Comparison of ENCODE assay signal across 23 cellular contexts in the genomic region with DNA sequence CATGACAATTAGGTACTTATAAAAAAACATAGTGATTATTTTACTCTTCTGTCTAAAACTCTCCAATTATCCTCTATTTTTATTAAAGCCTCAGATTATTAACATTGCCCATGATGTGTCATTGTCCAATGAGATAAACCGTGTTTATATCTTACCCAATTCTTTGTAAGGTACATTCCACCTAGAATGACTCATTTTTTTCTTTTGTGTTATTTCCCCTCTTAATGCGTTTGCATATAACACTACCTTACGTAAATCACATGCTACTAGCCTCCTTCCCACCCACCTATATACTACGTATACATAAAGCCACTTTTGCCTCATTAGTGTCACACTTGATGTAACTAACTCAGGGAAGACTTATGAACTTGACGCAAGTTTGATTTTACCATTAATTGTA.
"Had no signal": no experiment of that assay in that cellular context is flagged by ENCODE, and none has a peak within 500 bp of the region (broad histone marks: within the 10 kb centered on the region; RNA-seq: fewer than 3 reads in every experiment).

No MANE protein-coding gene starts in this region.

- FAIRE-seq: endometrium, frontal cortex, kidney had no signal

- H3K27me3 ChIP-seq: colonic mucosa, esophagus muscularis mucosa, foreskin keratinocyte, gastroesophageal sphincter, heart left ventricle, hepatocyte, left lung had no signal

- DNase-seq: colonic mucosa; cortex of kidney; effector CD8-positive, alpha-beta T cell; effector memory CD8-positive, alpha-beta T cell; endodermal cell; foreskin keratinocyte; heart left ventricle; hypothalamus; immature natural killer cell; islet precursor cell; kidney; kidney glomerular epithelial cell; left ventricle myocardium superior; lower lobe of right lung; mesendoderm; midbrain; naive thymus-derived CD4-positive, alpha-beta T cell had no signal

- H3K36me3 ChIP-seq: colonic mucosa, esophagus muscularis mucosa, gastroesophageal sphincter, heart left ventricle, left lung, lower lobe of right lung had no signal

- H3K4me3 ChIP-seq: colonic mucosa, esophagus muscularis mucosa, gastroesophageal sphincter, heart left ventricle, hepatocyte, left lung, lower lobe of right lung had no signal

- H3K27ac ChIP-seq: colonic mucosa, esophagus muscularis mucosa, foreskin keratinocyte, gastroesophageal sphincter, heart left ventricle, hepatocyte, left lung, lower lobe of right lung had no signal

- ATAC-seq: effector memory CD8-positive, alpha-beta T cell; foreskin keratinocyte; gastroesophageal sphincter; heart left ventricle; left lung; left ventricle myocardium superior; lower lobe of right lung; naive thymus-derived CD4-positive, alpha-beta T cell had no signal
